In genomic region chr22:22452211-22452610, GRCh38 we compare ENCODE assay signal across 30 cellular contexts.
"Had no signal": no experiment of that assay in that cellular context is flagged by ENCODE, and none has a peak within 500 bp of the region (broad histone marks: within the 10 kb centered on the region; RNA-seq: fewer than 3 reads in every experiment).

No MANE protein-coding gene starts in this region.

- DNase-seq: activated CD4-positive, alpha-beta T cell treated with anti-CD3 and anti-CD28 coated beads for 36 hours; activated CD4-positive, CD25-positive, alpha-beta regulatory T cell; activated CD8-positive, alpha-beta memory T cell treated with anti-CD3 and anti-CD28 coated beads, Interleukin-2, amount 10 ng/mL, durations not matched to agents 7 days and 5 days; activated CD8-positive, alpha-beta T cell treated with anti-CD3 and anti-CD28 coated beads, Interleukin-2, amount 10 ng/mL, durations not matched to agents 7 days and 5 days; activated T-cell treated with anti-CD3 and anti-CD28 coated beads, Interleukin-2, amount 50 U/mL, for 48 hours; central memory CD4-positive, alpha-beta T cell; effector CD4-positive, alpha-beta T cell; esophagus squamous epithelium; foreskin melanocyte; heart right ventricle; kidney glomerular epithelial cell; lower lobe of right lung; mesendoderm; ovary; retina; stimulated activated CD4-positive, alpha-beta T cell treated with anti-CD3 and anti-CD28 coated beads, Interleukin-4, amount 100 ng/mL, for 24 hours; stimulated activated naive CD8-positive, alpha-beta T cell treated with anti-CD3 and anti-CD28 coated beads, Interleukin-15, amount 100 ng/mL, for 72 hours; thyroid gland; upper lobe of right lung had no signal

- H3K4me1 ChIP-seq: breast epithelium, esophagus squamous epithelium, heart right ventricle, lower lobe of right lung, prostate gland, thyroid gland, upper lobe of right lung had no signal

- H3K36me3 Mint-ChIP-seq: activated CD8-positive, alpha-beta memory T cell treated with anti-CD3 and anti-CD28 coated beads, Interleukin-2, amount 10 ng/mL, durations not matched to agents 7 days and 5 days; stimulated activated effector memory CD8-positive, alpha-beta T cell treated with anti-CD3 and anti-CD28 coated beads, Interleukin-12 subunit alpha, Interleukin-12 subunit beta, amount 100 ng/mL, for 72 hours had no signal

- H3K27ac ChIP-seq: breast epithelium, epithelial cell of prostate, esophagus squamous epithelium, heart right ventricle, lower lobe of right lung, ovary, prostate gland, skin epidermis, thyroid gland, upper lobe of right lung had no signal

- H3K9me3 ChIP-seq: prostate gland, thyroid gland, upper lobe of right lung had no signal

- H3K36me3 ChIP-seq: breast epithelium, esophagus squamous epithelium, heart right ventricle, lower lobe of right lung, ovary, prostate gland, thyroid gland, upper lobe of right lung had no signal

- ATAC-seq: activated CD4-positive, alpha-beta T cell treated with anti-CD3 and anti-CD28 coated beads for 36 hours; activated CD8-positive, alpha-beta memory T cell treated with anti-CD3 and anti-CD28 coated beads, Interleukin-2, amount 10 ng/mL, durations not matched to agents 7 days and 5 days; activated CD8-positive, alpha-beta T cell treated with anti-CD3 and anti-CD28 coated beads, Interleukin-2, amount 10 ng/mL, durations not matched to agents 7 days and 5 days; heart right ventricle; left lobe of liver; lower lobe of right lung; sciatic nerve; stimulated activated effector memory CD8-positive, alpha-beta T cell treated with anti-CD3 and anti-CD28 coated beads, Interleukin-12 subunit alpha, Interleukin-12 subunit beta, amount 100 ng/mL, for 72 hours; stimulated activated naive CD8-positive, alpha-beta T cell treated with anti-CD3 and anti-CD28 coated beads, Interleukin-15, amount 100 ng/mL, for 72 hours; upper lobe of right lung had no signal

- H3K27me3 ChIP-seq: ovary, thyroid gland had no signal

- H3K4me3 ChIP-seq: breast epithelium, esophagus squamous epithelium, heart right ventricle, lower lobe of right lung, ovary, prostate gland, skin epidermis, thyroid gland, upper lobe of right lung had no signal

- H3K4me1 Mint-ChIP-seq: activated CD4-positive, alpha-beta T cell treated with anti-CD3 and anti-CD28 coated beads for 36 hours; activated CD8-positive, alpha-beta memory T cell treated with anti-CD3 and anti-CD28 coated beads, Interleukin-2, amount 10 ng/mL, durations not matched to agents 7 days and 5 days; activated naive CD4-positive, alpha-beta T cell treated with anti-CD3 and anti-CD28 coated beads, Interleukin-2, amount 50 U/mL, for 24 hours; stimulated activated effector memory CD8-positive, alpha-beta T cell treated with anti-CD3 and anti-CD28 coated beads, Interleukin-12 subunit alpha, Interleukin-12 subunit beta, amount 100 ng/mL, for 72 hours; stimulated activated naive CD8-positive, alpha-beta T cell treated with anti-CD3 and anti-CD28 coated beads, Interleukin-15, amount 100 ng/mL, for 72 hours had no signal

- H3K4me3 Mint-ChIP-seq: activated CD4-positive, alpha-beta T cell treated with anti-CD3 and anti-CD28 coated beads for 36 hours; activated CD8-positive, alpha-beta memory T cell treated with anti-CD3 and anti-CD28 coated beads, Interleukin-2, amount 10 ng/mL, durations not matched to agents 7 days and 5 days; activated CD8-positive, alpha-beta T cell treated with anti-CD3 and anti-CD28 coated beads, Interleukin-2, amount 10 ng/mL, durations not matched to agents 7 days and 5 days; activated naive CD4-positive, alpha-beta T cell treated with anti-CD3 and anti-CD28 coated beads, Interleukin-2, amount 50 U/mL, for 24 hours; nephron; stimulated activated effector memory CD8-positive, alpha-beta T cell treated with anti-CD3 and anti-CD28 coated beads, Interleukin-12 subunit alpha, Interleukin-12 subunit beta, amount 100 ng/mL, for 72 hours; stimulated activated naive CD8-positive, alpha-beta T cell treated with anti-CD3 and anti-CD28 coated beads, Interleukin-15, amount 100 ng/mL, for 72 hours; T-helper 2 cell treated with Interferon-gamma antibody and Interleukin-4, amounts not matched to agents 5 μg/mL and 100 μg/mL, for 36 hours had no signal

- H3K27ac Mint-ChIP-seq: activated CD4-positive, alpha-beta T cell treated with anti-CD3 and anti-CD28 coated beads for 36 hours; activated CD8-positive, alpha-beta memory T cell treated with anti-CD3 and anti-CD28 coated beads, Interleukin-2, amount 10 ng/mL, durations not matched to agents 7 days and 5 days; activated CD8-positive, alpha-beta T cell treated with anti-CD3 and anti-CD28 coated beads, Interleukin-2, amount 10 ng/mL, durations not matched to agents 7 days and 5 days; activated naive CD4-positive, alpha-beta T cell treated with anti-CD3 and anti-CD28 coated beads, Interleukin-2, amount 50 U/mL, for 24 hours; activated T-helper 2 cell treated with anti-CD3 and anti-CD28 coated beads, Interferon-gamma antibody, Interleukin-2, Interleukin-4, amounts not matched to agents 10 μg/mL and 5 μg/mL and 100 μg/mL, durations not matched to agents 14 hours and 24 hours and 36 hours; nephron; stimulated activated effector memory CD8-positive, alpha-beta T cell treated with anti-CD3 and anti-CD28 coated beads, Interleukin-12 subunit alpha, Interleukin-12 subunit beta, amount 100 ng/mL, for 72 hours; T-helper 2 cell treated with Interferon-gamma antibody and Interleukin-4, amounts not matched to agents 5 μg/mL and 100 μg/mL, for 36 hours had no signal
